ENCODE assay signal across 22 cellular contexts in genomic region chr1:212166296-212167039, GRCh38.
DNase-seq lines count a peak whose midpoint lies in the region; ATAC-seq and TF ChIP-seq lines count a peak whose summit lies in the region.
"Had no signal": no experiment of that assay in that cellular context is flagged by ENCODE, and none has a peak within 500 bp of the region (broad histone marks: within the 10 kb centered on the region; RNA-seq: fewer than 3 reads in every experiment).

No MANE protein-coding gene starts in this region.

- TF ChIP-seq CTCF in AG10803 (conservative IDR thresholded peaks at IDR 0.05; ENCODE audit: low read length), result no peak

- H3K4me3 ChIP-seq in AG10803 (ENCODE audit: low read length), result no peak overlapping the region
- H3K4me3 ChIP-seq: GM12878, sigmoid colon, stomach, tibial nerve had no signal

- ATAC-seq in left ventricle myocardium superior (peak; percentile 72), GM21381 (IDR thresholded peaks at IDR 0.05; ENCODE audit: unreplicated experiment) (no peak)
- ATAC-seq: GM12878, WTC11 had no signal

- DNase-seq in AG10803 (ENCODE audit: low read depth) (peak; percentile 34), RPMI7951 (ENCODE audit: low read depth) (peak; percentile 21), left ventricle myocardium superior (no peak), pulmonary artery endothelial cell (ENCODE audit: low read depth, low spot score) (peak; percentile 50), SIG-M5 treated with dmso at 0.1 percent for 504 hours (lab: John Stamatoyannopoulos, UW; ENCODE audit: unreplicated experiment) (no peak), cerebellum (ENCODE audit: low spot score) (no peak), NCI-H128 (lab: John Stamatoyannopoulos, UW; ENCODE audit: unreplicated experiment) (no peak)
- DNase-seq: activated CD4-positive, alpha-beta T cell treated with anti-CD3 and anti-CD28 coated beads, Interleukin-2, amount 50 U/mL, for 1 hour; activated naive CD4-positive, alpha-beta T cell treated with anti-CD3 and anti-CD28 coated beads, Interleukin-2, amount 50 U/mL, for 16 hours; amygdala; cortex of kidney; naive thymus-derived CD8-positive, alpha-beta T cell; NCI-H1105; NCI-H2029; NCI-H2227 treated with DMSO at 0.1 percent for 48 hours; NCI-H748 treated with DMSO at 0.1 percent for 48 hours; stomach had no signal

- intact Hi-C loops in left ventricle myocardium superior (cut with micrococcal nuclease), result no loop called here

Comparison
In these comparisons a context has a peak if more than half of its experiments do, and no peak if none do; other contexts are left out.
1. DNase-seq: peak in AG10803 (single experiment), RPMI7951 (single experiment) and pulmonary artery endothelial cell (single experiment); none in left ventricle myocardium superior (single experiment), SIG-M5 treated with dmso at 0.1 percent for 504 hours (single experiment), cerebellum (single experiment) and NCI-H128 (single experiment).